In the genomic region with DNA sequence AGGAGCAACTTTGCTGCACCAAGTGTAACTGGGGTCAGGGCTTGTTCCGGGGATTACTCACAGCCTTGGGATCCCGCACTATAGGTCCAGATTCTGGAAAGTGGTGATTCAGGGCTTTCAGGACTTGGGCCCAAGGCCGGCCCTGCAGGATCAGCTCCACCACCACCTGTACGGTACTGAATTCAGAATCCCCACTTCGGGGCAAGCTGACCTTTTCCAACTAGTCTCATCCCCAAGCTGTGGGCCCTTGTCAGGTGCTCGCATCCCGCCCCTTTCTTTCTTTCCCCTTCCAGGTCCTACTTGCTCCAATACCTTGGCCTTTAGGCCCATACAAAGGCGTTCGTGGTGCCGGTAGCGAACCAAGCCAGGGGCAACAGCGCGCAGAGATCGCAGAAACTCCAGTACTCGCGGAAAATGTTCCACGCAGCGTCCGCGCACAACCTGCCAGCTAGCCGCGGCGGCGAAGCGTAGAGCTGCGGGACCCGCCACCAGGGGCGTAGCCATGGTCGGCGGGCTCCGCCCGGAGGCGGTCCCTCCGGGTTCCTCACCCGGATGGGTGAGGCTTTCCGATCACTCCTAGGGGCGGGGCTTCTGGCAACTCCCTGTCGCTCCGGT, we compare ENCODE assay signal across 8 cellular contexts. TPM values are rescaled to one million over a fixed set of nuclear protein-coding genes. Genes with fewer than 3 reads are reported as not detected.
DNase-seq lines count a peak whose midpoint lies in the region; ATAC-seq, FAIRE-seq and TF ChIP-seq lines count a peak whose summit lies in the region.

No MANE protein-coding gene starts in this region.

- H3K4me3 ChIP-seq in HUES6 (ENCODE audit: low read depth, low read length) (peak overlapping the region; percentile 92), fibroblast of villous mesenchyme (ENCODE audit: low read depth, low read length) (peak overlapping the region; percentile 65), neural progenitor cell (peak overlapping the region; percentile 74)

- peak; percentile 69 for TF ChIP-seq CTCF in fibroblast of villous mesenchyme (IDR thresholded peaks at IDR 0.05; ENCODE audit: insufficient read depth, low read depth, low read length)
- peak; percentile 57 for TF ChIP-seq CTCF in neural progenitor cell (IDR thresholded peaks at IDR 0.05)

- DNase-seq in DMS79 (lab: John Stamatoyannopoulos, UW) (peak; percentile 97), RCC 7860 (ENCODE audit: low spot score) (peak; percentile 77), fibroblast of villous mesenchyme (ENCODE audit: low read depth) (peak; percentile 93), neural progenitor cell (ENCODE audit: low spot score) (peak; percentile 98), substantia nigra (lab: John Stamatoyannopoulos, UW) (peak in 29 of 49 donors; percentile 87 to 98 (median 95))
- DNase-seq in activated effector memory CD4-positive, alpha-beta T cell treated with anti-CD3 and anti-CD28 coated beads, Interleukin-2, amount 50 U/mL, for 16 hours = peak; percentile 97

- H3K27ac ChIP-seq in HUES6 (ENCODE audit: low read depth, low read length) (peak overlapping the region; percentile 95), neural progenitor cell (peak overlapping the region; percentile 87), substantia nigra (ENCODE audit: low read depth, low read length, poor library complexity, severe bottlenecking) (peak overlapping the region; percentile 99)

- peaks cover 17% of the 10 kb centered on the region for H3K79me2 ChIP-seq in neural progenitor cell (ENCODE audit: low read depth)

- H3K9me3 Mint-ChIP-seq in neural progenitor cell = no peaks in the 10 kb centered on the region

- peak overlapping the region; percentile 91 for H3K4me3 Mint-ChIP-seq in neural progenitor cell

- H3F3A ChIP-seq in neural progenitor cell (ENCODE audit: low read depth) = peaks cover 18% of the 10 kb centered on the region

- no peak for FAIRE-seq in RCC 7860 (lab: Jason Lieb, UNC)

- no peaks in the 10 kb centered on the region for H3K27me3 ChIP-seq in HUES6 (ENCODE audit: control insufficient read depth, insufficient read depth, low read length)
- H3K27me3 ChIP-seq in neural progenitor cell = no peaks in the 10 kb centered on the region

- H3K4me2 ChIP-seq in neural progenitor cell = peak overlapping the region; percentile 72

- peak overlapping the region; percentile 74 for H2AFZ ChIP-seq in neural progenitor cell (replicated peaks)

- H3K36me3 Mint-ChIP-seq in neural progenitor cell = peaks cover 18% of the 10 kb centered on the region

- H3K27me3 Mint-ChIP-seq in neural progenitor cell (ENCODE audit: insufficient read depth, low read depth) = peaks cover 2% of the 10 kb centered on the region

- peaks cover 5% of the 10 kb centered on the region for H4K20me1 ChIP-seq in neural progenitor cell (ENCODE audit: low read depth)

- H3K9ac ChIP-seq in HUES6 (ENCODE audit: low read length) (peak overlapping the region; percentile 80), neural progenitor cell (peak overlapping the region; percentile 57)

- H3K36me3 ChIP-seq in HUES6 (ENCODE audit: control insufficient read depth, insufficient read depth, low read length) (peaks cover 42% of the 10 kb centered on the region), neural progenitor cell (no peaks in the 10 kb centered on the region)

- H3K4me1 ChIP-seq in HUES6 (ENCODE audit: control insufficient read depth, insufficient read depth, low read length) = peaks cover 10% of the 10 kb centered on the region
- peaks cover 3% of the 10 kb centered on the region for H3K4me1 ChIP-seq in neural progenitor cell

- peak; percentile 84 for ATAC-seq in GM21528 (IDR thresholded peaks at IDR 0.05; ENCODE audit: low FRiP score, unreplicated experiment)

- peaks cover 17% of the 10 kb centered on the region for H3K4me1 Mint-ChIP-seq in neural progenitor cell

- H3K9me3 ChIP-seq in HUES6 (ENCODE audit: control insufficient read depth, insufficient read depth, low read depth, low read length) (no peaks in the 10 kb centered on the region), neural progenitor cell (ENCODE audit: low read depth) (no peaks in the 10 kb centered on the region)

- no peak overlapping the region for H3K27ac Mint-ChIP-seq in neural progenitor cell

RNA-seq across cellular contexts. Expression of gene TINF2, which starts 0.5 kb away (rescaled TPM):
- total RNA-seq in fibroblast of villous mesenchyme (43.2 and 60.9 TPM in 2 replicates), neural progenitor cell (ENCODE audit: low replicate concordance) (32.6 and 42.5 TPM in 2 replicates)

RNA-seq across cellular contexts. Expression of gene GMPR2, which starts 9.2 kb away (rescaled TPM):
- total RNA-seq in fibroblast of villous mesenchyme = 76.7 and 87.7 TPM in 2 replicates
- total RNA-seq in neural progenitor cell (ENCODE audit: low replicate concordance) = 98.4 and 101 TPM in 2 replicates

RNA-seq across cellular contexts. Expression of gene NEDD8, which starts 9.8 kb away (rescaled TPM):
- total RNA-seq in fibroblast of villous mesenchyme (114 and 128 TPM in 2 replicates), neural progenitor cell (ENCODE audit: low replicate concordance) (170 and 220 TPM in 2 replicates)

RNA-seq across cellular contexts. Expression of gene TGM1, which starts 21.0 kb away (rescaled TPM):
- total RNA-seq in fibroblast of villous mesenchyme (0.64 and 2.2 TPM in 2 replicates), neural progenitor cell (ENCODE audit: low replicate concordance) (2.6 and 4.9 TPM in 2 replicates)

RNA-seq across cellular contexts. Expression of gene MDP1, which starts 26.1 kb away (rescaled TPM):
- 8.6 and 15.5 TPM in 2 replicates for total RNA-seq in fibroblast of villous mesenchyme
- 18.3 and 20.1 TPM in 2 replicates for total RNA-seq in neural progenitor cell (ENCODE audit: low replicate concordance)

Comparison
In these comparisons a context has a peak if more than half of its experiments do, and no peak if none do; other contexts are left out.
1. Peak in every context shown above with its lines: DNase-seq, ATAC-seq, H3K4me3 ChIP-seq and H3K27ac ChIP-seq.